In genomic region chr6:35048031-35048613, GRCh38 we compare ENCODE assay signal across 9 cellular contexts.
A peak's percentile ranks its signal among the peaks of the same experiment; 100 is the strongest.
DNase-seq lines count a peak whose midpoint lies in the region; ATAC-seq and TF ChIP-seq lines count a peak whose summit lies in the region.
"Had no signal": no experiment of that assay in that cellular context is flagged by ENCODE, and none has a peak within 500 bp of the region (broad histone marks: within the 10 kb centered on the region; RNA-seq: fewer than 3 reads in every experiment).

No MANE protein-coding gene starts in this region.

- H3K36me3 Mint-ChIP-seq in osteocyte (ENCODE audit: unreplicated experiment), result peaks cover 2% of the 10 kb centered on the region

- no peak for ATAC-seq in HG03196 (IDR thresholded peaks at IDR 0.05; ENCODE audit: unreplicated experiment)
- no peak for ATAC-seq in GM21367 (IDR thresholded peaks at IDR 0.05; ENCODE audit: unreplicated experiment)

- DNase-seq in CD1c-positive myeloid dendritic cell (ENCODE audit: extremely low spot score), result peak; percentile 57
- DNase-seq in NCI-H2227 treated with DMSO at 0.1 percent for 48 hours (lab: John Stamatoyannopoulos, UW), result peak; percentile 38
- peak; percentile 79 for DNase-seq in foreskin melanocyte
- DNase-seq in osteocyte (ENCODE audit: extremely low spot score, unreplicated experiment), result no peak
- DNase-seq in HCEC 1CT, result no peak
- no peak for DNase-seq in stimulated activated CD4-positive, alpha-beta T cell treated with anti-CD3 and anti-CD28 coated beads, Interleukin-1b, Interleukin-23, amount 100 ng/mL, for 48 hours
- DNase-seq: NCI-H1105 had no signal

- peaks cover 7% of the 10 kb centered on the region for H3K4me1 Mint-ChIP-seq in osteocyte (ENCODE audit: unreplicated experiment)

- H3K27ac Mint-ChIP-seq in osteocyte (ENCODE audit: unreplicated experiment), result peak overlapping the region; percentile 80

- peak overlapping the region; percentile 29 for H3K4me3 Mint-ChIP-seq in osteocyte (ENCODE audit: unreplicated experiment)

- H3K27me3 Mint-ChIP-seq in osteocyte (ENCODE audit: unreplicated experiment), result no peaks in the 10 kb centered on the region

- no peak for TF ChIP-seq CTCF in osteocyte (IDR thresholded peaks at IDR 0.05)

- no peaks in the 10 kb centered on the region for H3K9me3 Mint-ChIP-seq in osteocyte (ENCODE audit: unreplicated experiment)

Comparison
In these comparisons a context has a peak if more than half of its experiments do, and no peak if none do; other contexts are left out.
1. DNase-seq: peak in CD1c-positive myeloid dendritic cell (single experiment), NCI-H2227 treated with DMSO at 0.1 percent for 48 hours (single experiment) and foreskin melanocyte (single experiment); none in osteocyte (single experiment), HCEC 1CT (single experiment) and stimulated activated CD4-positive, alpha-beta T cell treated with anti-CD3 and anti-CD28 coated beads, Interleukin-1b, Interleukin-23, amount 100 ng/mL, for 48 hours (single experiment).